In the genomic region with DNA sequence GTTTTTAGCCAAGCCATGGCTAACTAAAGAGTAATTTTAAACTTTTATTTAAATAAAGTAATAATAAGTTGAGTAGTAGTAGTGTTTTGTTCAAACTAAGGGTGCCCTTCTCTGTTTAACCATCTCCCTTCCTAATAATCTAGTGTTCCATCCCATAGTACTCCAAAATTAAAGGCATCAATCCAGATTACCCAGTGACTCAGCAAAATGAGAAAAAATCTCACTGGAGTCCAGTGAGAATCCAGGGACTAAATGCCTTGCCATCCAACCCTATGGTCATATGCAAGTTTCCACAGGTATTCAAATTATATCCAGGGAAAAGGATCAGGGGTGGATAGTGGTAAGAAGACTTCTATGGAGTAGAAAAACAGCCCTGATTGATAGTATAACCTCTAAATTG, we compare ENCODE assay signal across 29 cellular contexts.
"Had no signal": no experiment of that assay in that cellular context is flagged by ENCODE, and none has a peak within 500 bp of the region (broad histone marks: within the 10 kb centered on the region; RNA-seq: fewer than 3 reads in every experiment).

No MANE protein-coding gene starts in this region.

- FAIRE-seq: urothelium cell line had no signal

- H3K27ac ChIP-seq: neural progenitor cell, ovary, parathyroid adenoma, psoas muscle, skin epidermis, spleen, stomach, thoracic aorta, thyroid gland, tibial nerve, upper lobe of left lung, vagina had no signal

- H3K4me1 ChIP-seq: parathyroid adenoma, psoas muscle, stomach, thyroid gland, tibial nerve, upper lobe of left lung, vagina had no signal

- H2AFZ ChIP-seq: neural progenitor cell, parathyroid adenoma had no signal

- H3K36me3 Mint-ChIP-seq: natural killer cell, neural progenitor cell had no signal

- H3K27me3 ChIP-seq: neural progenitor cell, ovary, spleen, stomach, thyroid gland, tibial nerve, upper lobe of left lung, vagina had no signal

- H3K79me2 ChIP-seq: parathyroid adenoma had no signal

- DNase-seq: natural killer cell; occipital lobe; ovary; posterior cingulate gyrus; psoas muscle; right cardiac atrium; spleen; stimulated activated CD4-positive, alpha-beta T cell treated with anti-CD3 and anti-CD28 coated beads, Interleukin-12 subunit alpha, Interleukin-12 subunit beta, amount 100 ng/mL, for 4 hours; stimulated activated CD4-positive, alpha-beta T cell treated with anti-CD3 and anti-CD28 coated beads, Interleukin-1b, Interleukin-23, amount 100 ng/mL, for 48 hours; stimulated activated CD4-positive, alpha-beta T cell treated with anti-CD3 and anti-CD28 coated beads, Interleukin-4, amount 100 ng/mL, for 1 hour; stimulated activated CD4-positive, alpha-beta T cell treated with anti-CD3 and anti-CD28 coated beads, Interleukin-4, amount 100 ng/mL, for 4 hours; stimulated activated CD8-positive, alpha-beta memory T cell treated with anti-CD3 and anti-CD28 coated beads, Interleukin-4, amount 100 ng/mL, for 48 hours; stimulated activated naive B cell treated with anti-CD40 and anti-IgM and Interleukin-4, amounts not matched to agents 10 μg/mL and 1 μg/mL and 100 μg/mL, for 72 hours; stimulated activated naive CD4-positive, alpha-beta T cell treated with Interleukin-2 at 50 U/mL for 16 hours; stomach; thyroid gland; upper lobe of left lung had no signal

- ATAC-seq: natural killer cell; psoas muscle; right cardiac atrium; sciatic nerve; stimulated activated naive B cell treated with anti-CD40 and anti-IgM and Interleukin-4, amounts not matched to agents 10 μg/mL and 1 μg/mL and 100 μg/mL, for 72 hours had no signal

- H3K4me3 ChIP-seq: neural progenitor cell, ovary, psoas muscle, skin epidermis, smooth muscle cell, spleen, stomach, thoracic aorta, thyroid gland, tibial nerve, upper lobe of left lung, vagina had no signal

- H3K4me2 ChIP-seq: neural progenitor cell, smooth muscle cell had no signal

- H3K27me3 Mint-ChIP-seq: progenitor cell of endocrine pancreas; stimulated activated naive B cell treated with anti-CD40 and anti-IgM and Interleukin-4, amounts not matched to agents 10 μg/mL and 1 μg/mL and 100 μg/mL, for 72 hours; stimulated activated naive CD8-positive, alpha-beta T cell treated with anti-CD3 and anti-CD28 coated beads, Interleukin-15, Interleukin-2, amounts not matched to agents 100 ng/mL and 50 ng/mL, for 24 hours had no signal

- H3K27ac Mint-ChIP-seq: natural killer cell; nephron; neural progenitor cell; progenitor cell of endocrine pancreas; stimulated activated naive B cell treated with anti-CD40 and anti-IgM and Interleukin-4, amounts not matched to agents 10 μg/mL and 1 μg/mL and 100 μg/mL, for 72 hours; stimulated activated naive CD8-positive, alpha-beta T cell treated with anti-CD3 and anti-CD28 coated beads, Interleukin-15, Interleukin-2, amounts not matched to agents 100 ng/mL and 50 ng/mL, for 24 hours had no signal

- H3K4me1 Mint-ChIP-seq: natural killer cell, nephron, neural progenitor cell had no signal

- H3K9me3 Mint-ChIP-seq: natural killer cell; nephron; neural progenitor cell; stimulated activated naive CD8-positive, alpha-beta T cell treated with anti-CD3 and anti-CD28 coated beads, Interleukin-15, Interleukin-2, amounts not matched to agents 100 ng/mL and 50 ng/mL, for 24 hours had no signal

- H3K4me3 Mint-ChIP-seq: natural killer cell; nephron; neural progenitor cell; stimulated activated naive B cell treated with anti-CD40 and anti-IgM and Interleukin-4, amounts not matched to agents 10 μg/mL and 1 μg/mL and 100 μg/mL, for 72 hours; stimulated activated naive CD8-positive, alpha-beta T cell treated with anti-CD3 and anti-CD28 coated beads, Interleukin-15, Interleukin-2, amounts not matched to agents 100 ng/mL and 50 ng/mL, for 24 hours had no signal

- H3K9me3 ChIP-seq: ovary, psoas muscle, spleen, stomach, thoracic aorta, thyroid gland, tibial nerve, upper lobe of left lung, vagina had no signal

- H3K9ac ChIP-seq: neural progenitor cell, parathyroid adenoma had no signal

- H3K36me3 ChIP-seq: neural progenitor cell, ovary, spleen, stomach, thoracic aorta, thyroid gland, upper lobe of left lung, vagina had no signal
